ENCODE assay signal across 8 cellular contexts in the genomic region with DNA sequence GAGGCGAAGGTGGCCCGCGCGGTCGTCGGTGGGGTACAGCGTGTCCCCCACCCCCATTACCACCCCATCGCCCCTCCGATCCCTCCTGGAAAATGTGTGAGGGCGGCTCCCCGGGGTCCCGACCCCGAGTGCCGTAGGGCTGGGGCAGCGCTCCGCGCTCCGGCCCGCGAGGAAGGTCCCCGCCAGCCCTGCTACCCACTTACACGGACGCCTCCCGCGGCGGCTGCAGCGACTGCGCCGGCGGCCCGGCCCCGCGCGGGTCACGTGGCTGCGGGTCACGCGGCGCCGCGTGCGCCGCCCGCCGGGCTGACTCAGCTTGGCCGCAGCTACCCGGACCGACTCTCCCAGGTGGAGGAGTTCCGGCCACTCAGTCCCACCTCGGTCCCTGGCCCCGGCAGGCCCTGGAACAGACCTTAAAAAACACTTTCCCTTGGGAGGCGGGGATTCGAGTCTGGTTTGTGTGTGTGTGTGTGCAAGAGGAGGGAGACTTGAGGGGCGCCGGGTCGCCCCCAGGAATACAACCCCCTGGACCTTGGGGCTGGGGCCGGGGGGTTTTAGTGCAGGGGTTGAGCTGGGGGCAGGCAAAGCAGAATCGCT. TPM values are rescaled to one million over a fixed set of nuclear protein-coding genes. Genes with fewer than 3 reads are reported as not detected.
DNase-seq lines count a peak whose midpoint lies in the region; ATAC-seq and TF ChIP-seq lines count a peak whose summit lies in the region.

A gene (minus strand): TSS at position 236 of the 597 bp plus-strand sequence. CDS start 992 bp downstream, outside the sequence.

- H3K27ac ChIP-seq in GM23338 (ENCODE audit: low read depth) = peak within 1 kb of the TSS; percentile 72

- peak; percentile 75 for ATAC-seq in GM23338
- ATAC-seq in HG03378 (IDR thresholded peaks at IDR 0.05; ENCODE audit: unreplicated experiment) = no peak

- H3K27ac Mint-ChIP-seq in GM23338 = peak within 1 kb of the TSS; percentile 96

- H2AFZ ChIP-seq in GM23338 = peak within 1 kb of the TSS; percentile 99
- peak within 1 kb of the TSS; percentile 95 for H2AFZ ChIP-seq in Loucy (ENCODE audit: low read length)

- no peaks in the 10 kb centered on the region for H3K9me2 ChIP-seq in GM23338 (ENCODE audit: insufficient read depth)
- H3K9me2 ChIP-seq in Loucy (replicated peaks; ENCODE audit: low read depth, low read length) = no peaks in the 10 kb centered on the region

- H4K20me1 ChIP-seq in GM23338 (replicated peaks; ENCODE audit: insufficient read depth) = no peaks in the 10 kb centered on the region
- H4K20me1 ChIP-seq in Loucy (ENCODE audit: insufficient read depth, low read length, poor library complexity, severe bottlenecking) = no peaks in the 10 kb centered on the region

- DNase-seq in GF-D8 (lab: John Stamatoyannopoulos, UW) = peak; percentile 14
- DNase-seq in GM23338 (ENCODE audit: low spot score) = peak; percentile 72
- peak; percentile 58 for DNase-seq in T-helper 9 cell
- peak; percentile 75 for DNase-seq in astrocyte of the spinal cord (ENCODE audit: low read depth, low spot score)
- peak; percentile 60 to 76 for DNase-seq in hippocampal formation (lab: John Stamatoyannopoulos, UW)
- DNase-seq in retinal pigment epithelial cell (ENCODE audit: low read depth) = no peak

- TF ChIP-seq CTCF in GM23338 (conservative IDR thresholded peaks at IDR 0.05; ENCODE audit: low read depth in 2 of 2) = no peak
- no peak for TF ChIP-seq CTCF in Loucy (conservative IDR thresholded peaks at IDR 0.05; ENCODE audit: low read length)
- no peak for TF ChIP-seq CTCF in astrocyte of the spinal cord (IDR thresholded peaks at IDR 0.05; ENCODE audit: low read depth, low read length)
- no peak for TF ChIP-seq CTCF in retinal pigment epithelial cell (conservative IDR thresholded peaks at IDR 0.05; ENCODE audit: low read depth, low read length)

- no peaks in the 10 kb centered on the region for H3K9me3 ChIP-seq in Loucy (ENCODE audit: insufficient read depth, low read depth, low read length)

- peaks cover 13% of the 10 kb centered on the region for H3K4me1 Mint-ChIP-seq in GM23338

- H3K36me3 Mint-ChIP-seq in GM23338 (ENCODE audit: low read depth) = peaks cover 18% of the 10 kb centered on the region

- no peaks in the 10 kb centered on the region for H3K9me3 Mint-ChIP-seq in GM23338

- H3K79me2 ChIP-seq in GM23338 (replicated peaks; ENCODE audit: insufficient read depth) (no peaks in the 10 kb centered on the region; the same call in 1 of the 2 replicates), Loucy (ENCODE audit: insufficient read depth, low read length) (no peaks in the 10 kb centered on the region)

- H3K36me3 ChIP-seq in GM23338 (ENCODE audit: insufficient read depth) (no peaks in the 10 kb centered on the region), Loucy (ENCODE audit: insufficient read depth, low read length) (no peaks in the 10 kb centered on the region)

- peaks cover 6% of the 10 kb centered on the region for H3K27me3 Mint-ChIP-seq in GM23338 (ENCODE audit: insufficient read depth, low read depth, poor library complexity)

- H3K9ac ChIP-seq in Loucy (ENCODE audit: low read depth, low read length, poor library complexity, severe bottlenecking) = peak within 1 kb of the TSS; percentile 77

- 0 out of 2 replicates have a peak, but pooled peaks cover 6% of the 10 kb centered on the region for H3F3A ChIP-seq in GM23338 (replicated peaks; ENCODE audit: low read depth)
- H3F3A ChIP-seq in Loucy (ENCODE audit: low read depth) = no peaks in the 10 kb centered on the region

- H3K4me2 ChIP-seq in GM23338 (peak within 1 kb of the TSS; percentile 96), Loucy (ENCODE audit: low read depth, low read length, poor library complexity, severe bottlenecking) (peak within 1 kb of the TSS; percentile 94)

- peak within 1 kb of the TSS; percentile 88 for H3K4me3 ChIP-seq in GM23338
- peak within 1 kb of the TSS; percentile 78 for H3K4me3 ChIP-seq in Loucy (ENCODE audit: low read length, poor library complexity, severe bottlenecking)
- peak within 1 kb of the TSS; percentile 78 for H3K4me3 ChIP-seq in astrocyte of the spinal cord (ENCODE audit: low read depth, low read length)
- peak within 1 kb of the TSS; percentile 70 for H3K4me3 ChIP-seq in retinal pigment epithelial cell (ENCODE audit: low read length)

- peak within 1 kb of the TSS; percentile 91 for H3K4me3 Mint-ChIP-seq in GM23338

- in situ Hi-C loops in astrocyte of the spinal cord (cut with HindIII; ENCODE audit: low sequenced_read_pairs) = no loop called here

- H3K27me3 ChIP-seq in GM23338 (ENCODE audit: insufficient read depth) = no peaks in the 10 kb centered on the region
- no peaks in the 10 kb centered on the region for H3K27me3 ChIP-seq in Loucy (ENCODE audit: insufficient read depth, low read length, poor library complexity, severe bottlenecking)

- peaks cover 6% of the 10 kb centered on the region; the same call in 1 of the 2 replicates for H3K4me1 ChIP-seq in GM23338 (ENCODE audit: insufficient read depth)
- H3K4me1 ChIP-seq in Loucy (ENCODE audit: insufficient read depth, low read length, poor library complexity, severe bottlenecking) = peaks cover 35% of the 10 kb centered on the region

TF ChIP-seq in GM23338, 12 proteins besides CTCF, POLR2A, EP300 and RAD21:
- TF ChIP-seq, protein P1, sequence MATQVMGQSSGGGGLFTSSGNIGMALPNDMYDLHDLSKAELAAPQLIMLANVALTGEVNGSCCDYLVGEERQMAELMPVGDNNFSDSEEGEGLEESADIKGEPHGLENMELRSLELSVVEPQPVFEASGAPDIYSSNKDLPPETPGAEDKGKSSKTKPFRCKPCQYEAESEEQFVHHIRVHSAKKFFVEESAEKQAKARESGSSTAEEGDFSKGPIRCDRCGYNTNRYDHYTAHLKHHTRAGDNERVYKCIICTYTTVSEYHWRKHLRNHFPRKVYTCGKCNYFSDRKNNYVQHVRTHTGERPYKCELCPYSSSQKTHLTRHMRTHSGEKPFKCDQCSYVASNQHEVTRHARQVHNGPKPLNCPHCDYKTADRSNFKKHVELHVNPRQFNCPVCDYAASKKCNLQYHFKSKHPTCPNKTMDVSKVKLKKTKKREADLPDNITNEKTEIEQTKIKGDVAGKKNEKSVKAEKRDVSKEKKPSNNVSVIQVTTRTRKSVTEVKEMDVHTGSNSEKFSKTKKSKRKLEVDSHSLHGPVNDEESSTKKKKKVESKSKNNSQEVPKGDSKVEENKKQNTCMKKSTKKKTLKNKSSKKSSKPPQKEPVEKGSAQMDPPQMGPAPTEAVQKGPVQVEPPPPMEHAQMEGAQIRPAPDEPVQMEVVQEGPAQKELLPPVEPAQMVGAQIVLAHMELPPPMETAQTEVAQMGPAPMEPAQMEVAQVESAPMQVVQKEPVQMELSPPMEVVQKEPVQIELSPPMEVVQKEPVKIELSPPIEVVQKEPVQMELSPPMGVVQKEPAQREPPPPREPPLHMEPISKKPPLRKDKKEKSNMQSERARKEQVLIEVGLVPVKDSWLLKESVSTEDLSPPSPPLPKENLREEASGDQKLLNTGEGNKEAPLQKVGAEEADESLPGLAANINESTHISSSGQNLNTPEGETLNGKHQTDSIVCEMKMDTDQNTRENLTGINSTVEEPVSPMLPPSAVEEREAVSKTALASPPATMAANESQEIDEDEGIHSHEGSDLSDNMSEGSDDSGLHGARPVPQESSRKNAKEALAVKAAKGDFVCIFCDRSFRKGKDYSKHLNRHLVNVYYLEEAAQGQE (IDR thresholded peaks at IDR 0.05; ENCODE audit: unreplicated experiment) = no peak
- peak; percentile 42; the same call in 1 of the 2 replicates for TF ChIP-seq POLR2AphosphoS5 (IDR thresholded peaks at IDR 0.05; ENCODE audit: low read depth)

RNA-seq across cellular contexts. Expression of the gene that starts here (rescaled TPM):
- total RNA-seq in GM23338 (2014; rRNA removed; shearing (Covaris generic)) = 117 and 149 TPM in 2 replicates
- 47.0 and 47.6 TPM in 2 replicates for polyA plus RNA-seq in GM23338 (2016; fragmentation: Nextera tagmentation; extraction: Ambion mirVana)
